1 cellular context compared by ENCODE assay signal in genomic region chr9:63912451-63912850, GRCh38.
DNase-seq lines count a peak whose midpoint lies in the region; ATAC-seq, FAIRE-seq and TF ChIP-seq lines count a peak whose summit lies in the region.
"Not testable (repeated sequence)": the region's sequence is repeated elsewhere in the genome, so short reads cannot be mapped to it uniquely, and the experiment has no call there.

No MANE protein-coding gene starts in this region.

- POLR2A ChIA-PET in K562 (lab: Yijun Ruan, JAX) = not testable (repeated sequence)

- not testable (repeated sequence) for TF ChIP-seq RAD21 in K562 (CRISPR knock-in tag; conservative IDR thresholded peaks at IDR 0.05 in 1 of 2, IDR thresholded peaks at IDR 0.05 in 1 of 2)

- H3K79me2 ChIP-seq in K562 (ENCODE audit: control insufficient read depth, insufficient read depth, low read length) = not testable (repeated sequence)

- peak; percentile 63 for ATAC-seq in K562

- WGBS in K562 (ENCODE audit: insufficient coverage, low coverage, missing lambda C conversion rate) = 0% methylated on average over 3 of the region's 6 CpGs

- H4K20me1 ChIP-seq in K562 (replicated peaks; ENCODE audit: control insufficient read depth, insufficient read depth, low read length) = not testable (repeated sequence)

- BruUV-seq in K562 (replicated peaks; lab: Mats Ljungman, UMichigan) = not testable (repeated sequence)

- not testable (repeated sequence) for H3K9ac ChIP-seq in K562 (ENCODE audit: insufficient read depth in 1 of 2, low read depth in 2 of 2, low read length in 2 of 2)

- in situ Hi-C loops in K562 (cut with MboI) = not testable (repeated sequence)

- H3K27ac ChIP-seq in K562 (ENCODE audit: extremely low read depth, low read depth, low read length) = not testable (repeated sequence)

- 0 out of 2 replicates have a peak overlapping the region, but pooled peaks have one; percentile 4 for H3K4me2 ChIP-seq in K562 (ENCODE audit: insufficient read depth, low read length)

- FAIRE-seq in K562 (lab: Jason Lieb, UNC) = not testable (repeated sequence)

- not testable (repeated sequence) for H3K27me3 ChIP-seq in K562 (ENCODE audit: control insufficient read depth in 2 of 2, insufficient read depth in 2 of 2, low read length in 2 of 2)

- not testable (repeated sequence) for TF ChIP-seq CTCF in K562 (IDR thresholded peaks at IDR 0.05 in 2 of 3, conservative IDR thresholded peaks at IDR 0.05 in 1 of 3; ENCODE audit: insufficient read depth in 2 of 3, low read depth in 1 of 3, low read length in 3 of 3)

- TF ChIP-seq EP300 in K562 (IDR thresholded peaks at IDR 0.05; ENCODE audit: low read length) = peak; percentile 74

- DNase-seq in K562 (ENCODE audit: extremely low read depth in 1 of 4, low spot score in 3 of 4) = peak; percentile 6 to 50 (median 15)

- not testable (repeated sequence) for H3K9me3 ChIP-seq in K562 (replicated peaks; ENCODE audit: control insufficient read depth, insufficient read depth, low read depth, low read length)

- not testable (repeated sequence) for TF ChIP-seq POLR2A in K562 (conservative IDR thresholded peaks at IDR 0.05)

- H2AFZ ChIP-seq in K562 (ENCODE audit: low read depth, low read length) = not testable (repeated sequence)

- H3K4me3 ChIP-seq in K562 = not testable (repeated sequence)

- H3K9me1 ChIP-seq in K562 (ENCODE audit: control insufficient read depth, insufficient read depth, low read length) = not testable (repeated sequence)

- not testable (repeated sequence) for H3K4me1 ChIP-seq in K562 (replicated peaks in 1 of 2; ENCODE audit: control insufficient read depth in 2 of 2, insufficient read depth in 2 of 2, low read length in 2 of 2)

- H3K36me3 ChIP-seq in K562 (ENCODE audit: control insufficient read depth, insufficient read depth, low read length) = not testable (repeated sequence)

- CTCF ChIA-PET in K562 (lab: Yijun Ruan, JAX; ENCODE audit: low intra/inter-chr PET ratio) = not testable (repeated sequence)

- intact Hi-C loops in K562 (cut with micrococcal nuclease) = not testable (repeated sequence)

TF ChIP-seq in K562, 482 proteins besides CTCF, POLR2A, EP300 and RAD21:
- TF ChIP-seq TAL1 (IDR thresholded peaks at IDR 0.05) (peak; percentile 94), NCOR1 (IDR thresholded peaks at IDR 0.05) (peak; percentile 82), DPF2 (IDR thresholded peaks at IDR 0.05) (peak; percentile 72), PHB2 (IDR thresholded peaks at IDR 0.05; ENCODE audit: low read depth) (peak; percentile 85), HMBOX1 (IDR thresholded peaks at IDR 0.05) (0 out of 2 replicates have a peak, but pooled peaks have one; percentile 19), STAT5A (IDR thresholded peaks at IDR 0.05; ENCODE audit: borderline replicate concordance, low read length) (peak; percentile 59; the same call in 1 of the 2 replicates), CBFA2T2 (conservative IDR thresholded peaks at IDR 0.05) (peak; percentile 93), POLR2AphosphoS5 (IDR thresholded peaks at IDR 0.05; ENCODE audit: control insufficient read depth, insufficient read depth, low read depth, low read length) (peak; percentile 22; the same call in 1 of the 2 replicates), KDM1A (IDR thresholded peaks at IDR 0.05) (peak; percentile 23 to 47; a peak in 1 of 4 replicates), HDAC1 (IDR thresholded peaks at IDR 0.05) (peak in 1 of 2 experiments; percentile 30; a peak in 1 of 4 replicates), CBFA2T3 (IDR thresholded peaks at IDR 0.05) (peak; percentile 94), NCOA2 (IDR thresholded peaks at IDR 0.05; ENCODE audit: partially characterized antibody in 2 of 2) (peak in 1 of 2 experiments; percentile 39), MTA2 (IDR thresholded peaks at IDR 0.05; ENCODE audit: low read depth) (peak; percentile 81), ZNF316 (IDR thresholded peaks at IDR 0.05) (peak; percentile 65), PML (IDR thresholded peaks at IDR 0.05; ENCODE audit: low read length) (peak; percentile 59; the same call in 1 of the 2 replicates), CC2D1A (IDR thresholded peaks at IDR 0.05) (peak; percentile 80; the same call in 1 of the 2 replicates), BCOR (IDR thresholded peaks at IDR 0.05) (peak; percentile 57; the same call in 1 of the 2 replicates), SMARCE1 (IDR thresholded peaks at IDR 0.05) (peak; percentile 62; the same call in 1 of the 2 replicates), TRIM24 (IDR thresholded peaks at IDR 0.05) (peak; percentile 90 to 91), FOXM1 (IDR thresholded peaks at IDR 0.05; ENCODE audit: low read depth) (peak; percentile 43; the same call in 1 of the 2 replicates), TEAD4 (IDR thresholded peaks at IDR 0.05; ENCODE audit: low read length) (peak; percentile 83), NFIC (IDR thresholded peaks at IDR 0.05) (peak; percentile 88), CTBP1 (IDR thresholded peaks at IDR 0.05; ENCODE audit: borderline replicate concordance) (0 out of 2 replicates have a peak, but pooled peaks have one; percentile 32), TCF3 (CRISPR knock-in tag; IDR thresholded peaks at IDR 0.05) (peak; percentile 84), ARID1B (IDR thresholded peaks at IDR 0.05) (peak; percentile 95), SOX6 (IDR thresholded peaks at IDR 0.05) (peak; percentile 39; the same call in 1 of the 2 replicates), ARNT (IDR thresholded peaks at IDR 0.05) (0 out of 4 replicates have a peak, but pooled peaks of 1 of the 2 experiments have one; percentile 24), MAFG (tag; conservative IDR thresholded peaks at IDR 0.05) (peak; percentile 65), CXXC5 (CRISPR knock-in tag; IDR thresholded peaks at IDR 0.05) (0 out of 2 replicates have a peak, but pooled peaks have one; percentile 31), FOSL1 (tag; conservative IDR thresholded peaks at IDR 0.05) (0 out of 2 replicates have a peak, but pooled peaks have one; percentile 41), MECOM (CRISPR knock-in tag; IDR thresholded peaks at IDR 0.05) (0 out of 2 replicates have a peak, but pooled peaks have one; percentile 35), SMARCA4 (IDR thresholded peaks at IDR 0.05) (peak; percentile 68), NFE2 (IDR thresholded peaks at IDR 0.05; ENCODE audit: low read depth) (peak; percentile 44), C11orf30 (IDR thresholded peaks at IDR 0.05; ENCODE audit: low read depth) (0 out of 2 replicates have a peak, but pooled peaks have one; percentile 31)
- TF ChIP-seq FOXM1 (CRISPR knock-in tag; IDR thresholded peaks at IDR 0.05; ENCODE audit: low read depth); TEAD4 (CRISPR knock-in tag; IDR thresholded peaks at IDR 0.05; ENCODE audit: borderline replicate concordance): not testable (repeated sequence)
